22 cellular contexts compared by ENCODE assay signal in genomic region chr2:238465487-238466241, GRCh38.
"Had no signal": no experiment of that assay in that cellular context is flagged by ENCODE, and none has a peak within 500 bp of the region (broad histone marks: within the 10 kb centered on the region; RNA-seq: fewer than 3 reads in every experiment).

No MANE protein-coding gene starts in this region.

- H3K4me1 ChIP-seq: gastroesophageal sphincter had no signal

- H3K27ac Mint-ChIP-seq: activated CD4-positive, alpha-beta T cell treated with anti-CD3 and anti-CD28 coated beads for 36 hours; activated CD8-positive, alpha-beta memory T cell treated with anti-CD3 and anti-CD28 coated beads, Interleukin-2, amount 10 ng/mL, durations not matched to agents 7 days and 5 days; activated naive CD8-positive, alpha-beta T cell treated with anti-CD3 and anti-CD28 coated beads, Interleukin-2, amount 50 U/mL, for 24 hours; activated T-helper 1 cell treated with anti-CD3 and anti-CD28 coated beads, Interleukin-12 subunit alpha, Interleukin-12 subunit beta, Interleukin-2, Interleukin-4 antibody, amounts not matched to agents 30 ng/mL and 10 ng/mL and 1 ng/mL, durations not matched to agents 14 hours and 24 hours and 36 hours; endodermal cell; nephron; T-cell had no signal

- H3K4me1 Mint-ChIP-seq: activated CD4-positive, alpha-beta T cell treated with anti-CD3 and anti-CD28 coated beads for 36 hours; activated naive CD8-positive, alpha-beta T cell treated with anti-CD3 and anti-CD28 coated beads, Interleukin-2, amount 50 U/mL, for 24 hours had no signal

- H3K4me3 ChIP-seq: gastroesophageal sphincter, sigmoid colon, tibial artery had no signal

- H3K9me3 ChIP-seq: sigmoid colon had no signal

- ATAC-seq: activated CD4-positive, alpha-beta T cell treated with anti-CD3 and anti-CD28 coated beads for 36 hours; activated CD8-positive, alpha-beta memory T cell treated with anti-CD3 and anti-CD28 coated beads, Interleukin-2, amount 10 ng/mL, durations not matched to agents 7 days and 5 days; activated naive CD8-positive, alpha-beta T cell treated with anti-CD3 and anti-CD28 coated beads, Interleukin-2, amount 50 U/mL, for 24 hours; gastroesophageal sphincter; left ventricle myocardium superior; stimulated activated naive CD8-positive, alpha-beta T cell treated with anti-CD3 and anti-CD28 coated beads, Interleukin-15, Interleukin-2, amounts not matched to agents 100 U/mL and 50 U/mL, for 24 hours; T-cell had no signal

- H3K36me3 ChIP-seq: gastroesophageal sphincter, sigmoid colon, tibial artery, WERI-Rb-1 had no signal

- DNase-seq: activated CD4-positive, alpha-beta T cell treated with anti-CD3 and anti-CD28 coated beads for 36 hours; activated CD4-positive, alpha-beta T cell treated with anti-CD3 and anti-CD28 coated beads, Interleukin-2, amount 50 U/mL, for 48 hours; activated CD8-positive, alpha-beta memory T cell treated with anti-CD3 and anti-CD28 coated beads, Interleukin-2, amount 10 ng/mL, durations not matched to agents 7 days and 5 days; activated gamma-delta T cell; activated naive CD4-positive, alpha-beta T cell treated with anti-CD3 and anti-CD28 coated beads, Interleukin-2, amount 50 U/mL, for 16 hours; activated naive CD8-positive, alpha-beta T cell treated with anti-CD3 and anti-CD28 coated beads, Interleukin-2, amount 50 U/mL, for 24 hours; cortex of kidney; endodermal cell; hypothalamus; left ventricle myocardium superior; occipital lobe; posterior cingulate gyrus; sigmoid colon; stimulated activated CD4-positive, alpha-beta T cell treated with anti-CD3 and anti-CD28 coated beads, Interleukin-4, amount 100 ng/mL, for 24 hours; stimulated activated naive CD8-positive, alpha-beta T cell treated with anti-CD3 and anti-CD28 coated beads, Interleukin-15, Interleukin-2, amounts not matched to agents 100 U/mL and 50 U/mL, for 24 hours; substantia nigra; T-cell; tibial artery; WERI-Rb-1 had no signal

- H3K27me3 ChIP-seq: gastroesophageal sphincter, sigmoid colon, tibial artery had no signal

- H3K27ac ChIP-seq: gastroesophageal sphincter, sigmoid colon, tibial artery, WERI-Rb-1 had no signal

- H3K4me3 Mint-ChIP-seq: activated CD4-positive, alpha-beta T cell treated with anti-CD3 and anti-CD28 coated beads for 36 hours; activated CD8-positive, alpha-beta memory T cell treated with anti-CD3 and anti-CD28 coated beads, Interleukin-2, amount 10 ng/mL, durations not matched to agents 7 days and 5 days; activated naive CD8-positive, alpha-beta T cell treated with anti-CD3 and anti-CD28 coated beads, Interleukin-2, amount 50 U/mL, for 24 hours; activated T-helper 1 cell treated with anti-CD3 and anti-CD28 coated beads, Interleukin-12 subunit alpha, Interleukin-12 subunit beta, Interleukin-2, Interleukin-4 antibody, amounts not matched to agents 30 ng/mL and 10 ng/mL and 1 ng/mL, durations not matched to agents 14 hours and 24 hours and 36 hours; endodermal cell; nephron; T-cell had no signal

- H3K27me3 Mint-ChIP-seq: activated CD4-positive, alpha-beta T cell treated with anti-CD3 and anti-CD28 coated beads for 36 hours; activated naive CD8-positive, alpha-beta T cell treated with anti-CD3 and anti-CD28 coated beads, Interleukin-2, amount 50 U/mL, for 24 hours had no signal
